4 cellular contexts compared by ENCODE assay signal in the genomic region with DNA sequence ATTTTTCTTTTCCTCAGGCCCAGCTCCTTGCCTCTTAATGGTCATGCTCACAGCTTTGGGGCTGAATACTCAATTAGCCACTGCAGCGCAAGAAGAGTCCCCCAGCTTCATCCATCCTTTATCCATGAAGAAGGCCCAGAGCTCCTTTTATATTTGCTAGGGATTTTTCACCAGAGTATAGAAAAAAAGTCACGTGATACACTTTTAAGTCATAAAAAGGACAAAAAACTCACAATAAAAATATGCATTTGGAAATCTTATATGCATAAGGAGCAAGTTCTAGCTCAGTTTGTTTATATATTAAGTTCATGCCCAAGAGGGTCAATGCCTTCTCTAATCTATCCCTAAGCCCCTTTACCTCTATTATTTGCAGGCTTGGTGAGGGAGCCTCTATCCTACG.
A peak's percentile ranks its signal among the peaks of the same experiment; 100 is the strongest.
TF ChIP-seq lines count a peak whose summit lies in the region.

No MANE protein-coding gene starts in this region.

TF ChIP-seq in HepG2, 621 proteins besides CTCF, POLR2A, EP300 and RAD21:
- TF ChIP-seq SMARCE1 (IDR thresholded peaks at IDR 0.05; ENCODE audit: borderline replicate concordance): no peak
- no peak for TF ChIP-seq PLRG1 (conservative IDR thresholded peaks at IDR 0.05)
- no peak for TF ChIP-seq NR2F1 (CRISPR knock-in tag; IDR thresholded peaks at IDR 0.05)
- no peak for TF ChIP-seq RORA (CRISPR knock-in tag; IDR thresholded peaks at IDR 0.05)
- no peak for TF ChIP-seq SRY (CRISPR knock-in tag; IDR thresholded peaks at IDR 0.05)
- peak; percentile 90 for TF ChIP-seq RAD51 (IDR thresholded peaks at IDR 0.05; ENCODE audit: borderline replicate concordance)

TF ChIP-seq in A549, 52 proteins besides CTCF, POLR2A, EP300 and RAD21:
- TF ChIP-seq USF2 (IDR thresholded peaks at IDR 0.05): peak; percentile 36
- no peak for TF ChIP-seq HES2 (IDR thresholded peaks at IDR 0.05)
- TF ChIP-seq CEBPB (IDR thresholded peaks at IDR 0.05): no peak

TF ChIP-seq in GM12878, 131 proteins besides CTCF, POLR2A, EP300 and RAD21:
- TF ChIP-seq RAD51 (IDR thresholded peaks at IDR 0.05): peak; percentile 37; the same call in 1 of the 2 replicates
- TF ChIP-seq, protein P1, sequence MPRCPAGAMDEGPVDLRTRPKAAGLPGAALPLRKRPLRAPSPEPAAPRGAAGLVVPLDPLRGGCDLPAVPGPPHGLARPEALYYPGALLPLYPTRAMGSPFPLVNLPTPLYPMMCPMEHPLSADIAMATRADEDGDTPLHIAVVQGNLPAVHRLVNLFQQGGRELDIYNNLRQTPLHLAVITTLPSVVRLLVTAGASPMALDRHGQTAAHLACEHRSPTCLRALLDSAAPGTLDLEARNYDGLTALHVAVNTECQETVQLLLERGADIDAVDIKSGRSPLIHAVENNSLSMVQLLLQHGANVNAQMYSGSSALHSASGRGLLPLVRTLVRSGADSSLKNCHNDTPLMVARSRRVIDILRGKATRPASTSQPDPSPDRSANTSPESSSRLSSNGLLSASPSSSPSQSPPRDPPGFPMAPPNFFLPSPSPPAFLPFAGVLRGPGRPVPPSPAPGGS (IDR thresholded peaks at IDR 0.05; ENCODE audit: borderline replicate concordance, insufficient read depth, low read depth, low read length, poor library complexity, severe bottlenecking): no peak
- TF ChIP-seq RB1 (IDR thresholded peaks at IDR 0.05; ENCODE audit: borderline replicate concordance): no peak
- no peak for TF ChIP-seq ATF7 (IDR thresholded peaks at IDR 0.05; ENCODE audit: low read depth)
- TF ChIP-seq PRDM15 (CRISPR knock-in tag; IDR thresholded peaks at IDR 0.05): no peak

TF ChIP-seq in K562, 482 proteins besides CTCF, POLR2A, EP300 and RAD21:
- no peak for TF ChIP-seq CHD4 (IDR thresholded peaks at IDR 0.05; ENCODE audit: insufficient read depth, insufficient replicate concordance, low read depth, low read length, poor library complexity, severe bottlenecking)
- TF ChIP-seq, protein P2, sequence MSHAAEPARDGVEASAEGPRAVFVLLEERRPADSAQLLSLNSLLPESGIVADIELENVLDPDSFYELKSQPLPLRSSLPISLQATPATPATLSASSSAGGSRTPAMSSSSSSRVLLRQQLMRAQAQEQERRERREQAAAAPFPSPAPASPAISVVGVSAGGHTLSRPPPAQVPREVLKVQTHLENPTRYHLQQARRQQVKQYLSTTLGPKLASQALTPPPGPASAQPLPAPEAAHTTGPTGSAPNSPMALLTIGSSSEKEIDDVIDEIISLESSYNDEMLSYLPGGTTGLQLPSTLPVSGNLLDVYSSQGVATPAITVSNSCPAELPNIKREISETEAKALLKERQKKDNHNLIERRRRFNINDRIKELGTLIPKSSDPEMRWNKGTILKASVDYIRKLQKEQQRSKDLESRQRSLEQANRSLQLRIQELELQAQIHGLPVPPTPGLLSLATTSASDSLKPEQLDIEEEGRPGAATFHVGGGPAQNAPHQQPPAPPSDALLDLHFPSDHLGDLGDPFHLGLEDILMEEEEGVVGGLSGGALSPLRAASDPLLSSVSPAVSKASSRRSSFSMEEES (CRISPR knock-in tag; IDR thresholded peaks at IDR 0.05): peak; percentile 87
- no peak for TF ChIP-seq ZNF695 (CRISPR knock-in tag; IDR thresholded peaks at IDR 0.05)
